ENCODE assay signal across 14 cellular contexts in the genomic region with DNA sequence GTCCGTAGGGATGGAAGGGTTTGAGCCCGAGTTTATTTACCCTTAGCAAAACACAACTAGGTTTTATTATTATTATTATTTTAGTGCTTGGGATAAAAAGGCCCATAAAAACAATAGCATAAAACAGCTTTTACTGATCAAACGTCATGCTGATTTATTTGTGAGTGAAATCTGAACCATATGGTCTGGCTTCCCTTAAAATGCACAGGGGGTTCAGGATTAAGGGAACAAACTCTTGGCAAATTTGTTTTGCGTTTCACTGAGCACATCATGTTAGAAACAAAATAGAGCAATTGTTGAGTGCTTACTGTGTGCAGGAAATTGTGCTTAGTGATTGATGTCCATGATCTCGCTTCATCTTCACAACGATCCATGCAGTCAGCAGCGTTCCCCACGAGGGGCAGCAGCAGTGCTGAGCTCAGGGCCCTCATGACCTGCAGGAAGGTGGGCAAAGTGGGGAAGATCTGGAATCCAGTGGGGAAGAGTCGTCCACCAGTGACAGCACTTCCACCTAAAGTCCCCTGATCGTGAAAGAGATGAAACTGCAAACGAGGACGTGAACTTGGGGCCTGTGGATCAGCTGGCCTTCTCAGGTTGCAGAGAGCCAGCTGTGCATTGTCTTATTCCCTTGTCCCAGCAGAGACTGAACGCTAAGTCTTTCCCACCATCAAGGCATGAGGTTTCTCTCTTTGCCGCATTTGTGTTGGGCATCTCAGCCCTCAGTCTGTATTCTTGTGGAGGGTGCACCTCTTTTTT.
"Had no signal": no experiment of that assay in that cellular context is flagged by ENCODE, and none has a peak within 500 bp of the region (broad histone marks: within the 10 kb centered on the region; RNA-seq: fewer than 3 reads in every experiment).

No MANE protein-coding gene starts in this region.

- H3K9me3 ChIP-seq: body of pancreas, heart left ventricle, neutrophil, tibial artery had no signal

- H3K27me3 ChIP-seq: body of pancreas, neutrophil, tibial artery had no signal

- H3K27ac Mint-ChIP-seq: activated CD4-positive, alpha-beta T cell treated with anti-CD3 and anti-CD28 coated beads, Interleukin-2, amount 10 ng/mL, durations not matched to agents 24 days and 14 days; activated naive CD8-positive, alpha-beta T cell treated with anti-CD3 and anti-CD28 coated beads for 36 hours; activated T-helper 1 cell treated with anti-CD3 and anti-CD28 coated beads, Interleukin-12 subunit alpha, Interleukin-12 subunit beta, Interleukin-2, Interleukin-4 antibody, amounts not matched to agents 30 ng/mL and 10 ng/mL and 1 ng/mL, durations not matched to agents 14 hours and 24 hours and 36 hours; T-helper 2 cell treated with Interferon-gamma antibody and Interleukin-4, amounts not matched to agents 5 μg/mL and 100 μg/mL, for 36 hours had no signal

- H3K4me3 ChIP-seq: body of pancreas, heart left ventricle, tibial artery had no signal

- H3K36me3 ChIP-seq: heart left ventricle, neutrophil, tibial artery had no signal

- H3K4me3 Mint-ChIP-seq: activated CD4-positive, alpha-beta T cell treated with anti-CD3 and anti-CD28 coated beads, Interleukin-2, amount 10 ng/mL, durations not matched to agents 24 days and 14 days; activated naive CD8-positive, alpha-beta T cell treated with anti-CD3 and anti-CD28 coated beads for 36 hours; activated T-helper 1 cell treated with anti-CD3 and anti-CD28 coated beads, Interleukin-12 subunit alpha, Interleukin-12 subunit beta, Interleukin-2, Interleukin-4 antibody, amounts not matched to agents 30 ng/mL and 10 ng/mL and 1 ng/mL, durations not matched to agents 14 hours and 24 hours and 36 hours; T-helper 2 cell treated with Interferon-gamma antibody and Interleukin-4, amounts not matched to agents 5 μg/mL and 100 μg/mL, for 36 hours had no signal

- DNase-seq: activated CD4-positive, alpha-beta T cell treated with anti-CD3 and anti-CD28 coated beads, Interleukin-2, amount 10 ng/mL, durations not matched to agents 24 days and 14 days; activated CD4-positive, CD25-positive, alpha-beta regulatory T cell; activated naive CD8-positive, alpha-beta T cell treated with anti-CD3 and anti-CD28 coated beads for 36 hours; amygdala; body of pancreas; cerebellar nuclear complex; heart left ventricle; left cardiac atrium; stimulated activated CD4-positive, alpha-beta T cell treated with anti-CD3 and anti-CD28 coated beads, Interleukin-4, amount 100 ng/mL, for 1 hour; stimulated activated naive CD4-positive, alpha-beta T cell; tibial artery had no signal

- H3K27me3 Mint-ChIP-seq: activated CD4-positive, alpha-beta T cell treated with anti-CD3 and anti-CD28 coated beads, Interleukin-2, amount 10 ng/mL, durations not matched to agents 24 days and 14 days; activated naive CD8-positive, alpha-beta T cell treated with anti-CD3 and anti-CD28 coated beads for 36 hours had no signal

- H3K4me1 Mint-ChIP-seq: activated CD4-positive, alpha-beta T cell treated with anti-CD3 and anti-CD28 coated beads, Interleukin-2, amount 10 ng/mL, durations not matched to agents 24 days and 14 days; activated naive CD8-positive, alpha-beta T cell treated with anti-CD3 and anti-CD28 coated beads for 36 hours had no signal

- H3K36me3 Mint-ChIP-seq: activated naive CD8-positive, alpha-beta T cell treated with anti-CD3 and anti-CD28 coated beads for 36 hours had no signal

- ATAC-seq: body of pancreas, heart left ventricle, left cardiac atrium had no signal

- H3K27ac ChIP-seq: body of pancreas, heart left ventricle, neutrophil, tibial artery had no signal

- H3K9me3 Mint-ChIP-seq: activated CD4-positive, alpha-beta T cell treated with anti-CD3 and anti-CD28 coated beads, Interleukin-2, amount 10 ng/mL, durations not matched to agents 24 days and 14 days; activated naive CD8-positive, alpha-beta T cell treated with anti-CD3 and anti-CD28 coated beads for 36 hours; activated T-helper 1 cell treated with anti-CD3 and anti-CD28 coated beads, Interleukin-12 subunit alpha, Interleukin-12 subunit beta, Interleukin-2, Interleukin-4 antibody, amounts not matched to agents 30 ng/mL and 10 ng/mL and 1 ng/mL, durations not matched to agents 14 hours and 24 hours and 36 hours; T-helper 2 cell treated with Interferon-gamma antibody and Interleukin-4, amounts not matched to agents 5 μg/mL and 100 μg/mL, for 36 hours had no signal

- H3K4me1 ChIP-seq: body of pancreas, heart left ventricle, tibial artery had no signal
